ENCODE assay signal across 2 cellular contexts in the genomic region with DNA sequence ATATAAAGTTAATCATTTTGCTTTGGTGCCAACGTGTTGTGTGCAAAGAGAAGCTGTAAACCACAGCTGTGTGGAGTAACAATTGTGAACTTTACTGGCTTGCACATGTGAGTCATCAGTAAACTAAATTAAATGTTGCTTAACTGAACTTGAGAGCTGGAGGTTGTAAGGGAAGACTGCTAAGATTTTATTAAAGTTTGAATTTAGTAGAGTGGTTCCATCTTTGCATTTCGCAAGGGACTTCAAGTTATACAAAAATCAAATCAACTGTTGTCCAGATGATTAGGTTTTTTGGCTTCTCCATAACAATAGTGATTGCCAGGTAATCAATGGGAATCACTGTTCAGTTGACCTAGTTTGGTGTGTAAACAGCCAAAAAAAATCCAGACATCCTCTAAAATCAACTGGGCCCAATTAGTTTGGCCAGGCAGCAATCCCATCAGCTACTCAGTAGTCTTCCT.
TF ChIP-seq lines count a peak whose summit lies in the region.

No MANE protein-coding gene starts in this region.

TF ChIP-seq in HepG2, 621 proteins besides CTCF, POLR2A, EP300 and RAD21 (continued from another document and continues in another):
- peak; percentile 38; the same call in 1 of the 2 replicates for TF ChIP-seq FOXP4 (CRISPR knock-in tag; IDR thresholded peaks at IDR 0.05)
- no peak for TF ChIP-seq SOX6 (IDR thresholded peaks at IDR 0.05)
- peak; percentile 61 for TF ChIP-seq SOX6 (CRISPR knock-in tag; IDR thresholded peaks at IDR 0.05)
- no peak for TF ChIP-seq NCOR1 (IDR thresholded peaks at IDR 0.05; ENCODE audit: borderline replicate concordance, low read length)
- TF ChIP-seq SOX5 (CRISPR knock-in tag; IDR thresholded peaks at IDR 0.05; ENCODE audit: borderline replicate concordance) = peak; percentile 26; the same call in 1 of the 2 replicates
- no peak for TF ChIP-seq MAFK (conservative IDR thresholded peaks at IDR 0.05 in 1 of 2, IDR thresholded peaks at IDR 0.05 in 1 of 2; ENCODE audit: low read length in 2 of 2)
- 0 out of 2 replicates have a peak, but pooled peaks have one; percentile 27 for TF ChIP-seq MIXL1 (CRISPR knock-in tag; IDR thresholded peaks at IDR 0.05)
- 0 out of 2 replicates have a peak, but pooled peaks have one; percentile 52 for TF ChIP-seq TFAP4 (IDR thresholded peaks at IDR 0.05; ENCODE audit: borderline replicate concordance, low read depth)
- TF ChIP-seq FOSL1 (CRISPR knock-in tag; IDR thresholded peaks at IDR 0.05; ENCODE audit: borderline replicate concordance) = peak; percentile 48; the same call in 1 of the 2 replicates
- peak; percentile 92 for TF ChIP-seq FOSL2 (CRISPR knock-in tag; IDR thresholded peaks at IDR 0.05)
- peak; percentile 33; the same call in 1 of the 2 replicates for TF ChIP-seq HDAC1 (CRISPR knock-in tag; IDR thresholded peaks at IDR 0.05)
- no peak for TF ChIP-seq SOX13 (IDR thresholded peaks at IDR 0.05)
- peak in 1 of 2 experiments; percentile 37; a peak in 1 of 4 replicates for TF ChIP-seq SOX13 (CRISPR knock-in tag; conservative IDR thresholded peaks at IDR 0.05 in 1 of 2, IDR thresholded peaks at IDR 0.05 in 1 of 2)
- TF ChIP-seq, protein P1, sequence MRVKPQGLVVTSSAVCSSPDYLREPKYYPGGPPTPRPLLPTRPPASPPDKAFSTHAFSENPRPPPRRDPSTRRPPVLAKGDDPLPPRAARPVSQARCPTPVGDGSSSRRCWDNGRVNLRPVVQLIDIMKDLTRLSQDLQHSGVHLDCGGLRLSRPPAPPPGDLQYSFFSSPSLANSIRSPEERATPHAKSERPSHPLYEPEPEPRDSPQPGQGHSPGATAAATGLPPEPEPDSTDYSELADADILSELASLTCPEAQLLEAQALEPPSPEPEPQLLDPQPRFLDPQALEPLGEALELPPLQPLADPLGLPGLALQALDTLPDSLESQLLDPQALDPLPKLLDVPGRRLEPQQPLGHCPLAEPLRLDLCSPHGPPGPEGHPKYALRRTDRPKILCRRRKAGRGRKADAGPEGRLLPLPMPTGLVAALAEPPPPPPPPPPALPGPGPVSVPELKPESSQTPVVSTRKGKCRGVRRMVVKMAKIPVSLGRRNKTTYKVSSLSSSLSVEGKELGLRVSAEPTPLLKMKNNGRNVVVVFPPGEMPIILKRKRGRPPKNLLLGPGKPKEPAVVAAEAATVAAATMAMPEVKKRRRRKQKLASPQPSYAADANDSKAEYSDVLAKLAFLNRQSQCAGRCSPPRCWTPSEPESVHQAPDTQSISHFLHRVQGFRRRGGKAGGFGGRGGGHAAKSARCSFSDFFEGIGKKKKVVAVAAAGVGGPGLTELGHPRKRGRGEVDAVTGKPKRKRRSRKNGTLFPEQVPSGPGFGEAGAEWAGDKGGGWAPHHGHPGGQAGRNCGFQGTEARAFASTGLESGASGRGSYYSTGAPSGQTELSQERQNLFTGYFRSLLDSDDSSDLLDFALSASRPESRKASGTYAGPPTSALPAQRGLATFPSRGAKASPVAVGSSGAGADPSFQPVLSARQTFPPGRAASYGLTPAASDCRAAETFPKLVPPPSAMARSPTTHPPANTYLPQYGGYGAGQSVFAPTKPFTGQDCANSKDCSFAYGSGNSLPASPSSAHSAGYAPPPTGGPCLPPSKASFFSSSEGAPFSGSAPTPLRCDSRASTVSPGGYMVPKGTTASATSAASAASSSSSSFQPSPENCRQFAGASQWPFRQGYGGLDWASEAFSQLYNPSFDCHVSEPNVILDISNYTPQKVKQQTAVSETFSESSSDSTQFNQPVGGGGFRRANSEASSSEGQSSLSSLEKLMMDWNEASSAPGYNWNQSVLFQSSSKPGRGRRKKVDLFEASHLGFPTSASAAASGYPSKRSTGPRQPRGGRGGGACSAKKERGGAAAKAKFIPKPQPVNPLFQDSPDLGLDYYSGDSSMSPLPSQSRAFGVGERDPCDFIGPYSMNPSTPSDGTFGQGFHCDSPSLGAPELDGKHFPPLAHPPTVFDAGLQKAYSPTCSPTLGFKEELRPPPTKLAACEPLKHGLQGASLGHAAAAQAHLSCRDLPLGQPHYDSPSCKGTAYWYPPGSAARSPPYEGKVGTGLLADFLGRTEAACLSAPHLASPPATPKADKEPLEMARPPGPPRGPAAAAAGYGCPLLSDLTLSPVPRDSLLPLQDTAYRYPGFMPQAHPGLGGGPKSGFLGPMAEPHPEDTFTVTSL (CRISPR knock-in tag; IDR thresholded peaks at IDR 0.05; ENCODE audit: borderline replicate concordance) = peak; percentile 67; the same call in 1 of the 2 replicates
- no peak for TF ChIP-seq ZFP36 (IDR thresholded peaks at IDR 0.05; ENCODE audit: borderline replicate concordance, low read depth, low read length, partially characterized antibody)
- TF ChIP-seq ATF4 (CRISPR knock-in tag; IDR thresholded peaks at IDR 0.05) = peak in 1 of 2 experiments; percentile 44; a peak in 2 of 4 replicates
- peak; percentile 47; the same call in 1 of the 2 replicates for TF ChIP-seq RARA (CRISPR knock-in tag; IDR thresholded peaks at IDR 0.05)
- peak; percentile 33; the same call in 1 of the 2 replicates for TF ChIP-seq CEBPG (CRISPR knock-in tag; IDR thresholded peaks at IDR 0.05)

TF ChIP-seq in WTC11, 78 proteins besides CTCF, POLR2A, EP300 and RAD21 (continued from another document):
- TF ChIP-seq, protein P2, sequence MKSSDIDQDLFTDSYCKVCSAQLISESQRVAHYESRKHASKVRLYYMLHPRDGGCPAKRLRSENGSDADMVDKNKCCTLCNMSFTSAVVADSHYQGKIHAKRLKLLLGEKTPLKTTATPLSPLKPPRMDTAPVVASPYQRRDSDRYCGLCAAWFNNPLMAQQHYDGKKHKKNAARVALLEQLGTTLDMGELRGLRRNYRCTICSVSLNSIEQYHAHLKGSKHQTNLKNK (CRISPR knock-in tag; IDR thresholded peaks at IDR 0.05) = no peak
- TF ChIP-seq NR1H2 (CRISPR knock-in tag; IDR thresholded peaks at IDR 0.05) = no peak
- TF ChIP-seq, protein P3, sequence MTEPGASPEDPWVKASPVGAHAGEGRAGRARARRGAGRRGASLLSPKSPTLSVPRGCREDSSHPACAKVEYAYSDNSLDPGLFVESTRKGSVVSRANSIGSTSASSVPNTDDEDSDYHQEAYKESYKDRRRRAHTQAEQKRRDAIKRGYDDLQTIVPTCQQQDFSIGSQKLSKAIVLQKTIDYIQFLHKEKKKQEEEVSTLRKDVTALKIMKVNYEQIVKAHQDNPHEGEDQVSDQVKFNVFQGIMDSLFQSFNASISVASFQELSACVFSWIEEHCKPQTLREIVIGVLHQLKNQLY (CRISPR knock-in tag; IDR thresholded peaks at IDR 0.05) = no peak
- no peak for TF ChIP-seq ZNF138 (CRISPR knock-in tag; conservative IDR thresholded peaks at IDR 0.05)
- no peak for TF ChIP-seq ATF1 (CRISPR knock-in tag; IDR thresholded peaks at IDR 0.05)
- no peak for TF ChIP-seq ZNF423 (CRISPR knock-in tag; IDR thresholded peaks at IDR 0.05)
- no peak for TF ChIP-seq NR2C2 (CRISPR knock-in tag; IDR thresholded peaks at IDR 0.05)
- TF ChIP-seq CREM (CRISPR knock-in tag; IDR thresholded peaks at IDR 0.05) = no peak
- TF ChIP-seq, protein P4, sequence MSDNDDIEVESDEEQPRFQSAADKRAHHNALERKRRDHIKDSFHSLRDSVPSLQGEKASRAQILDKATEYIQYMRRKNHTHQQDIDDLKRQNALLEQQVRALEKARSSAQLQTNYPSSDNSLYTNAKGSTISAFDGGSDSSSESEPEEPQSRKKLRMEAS (CRISPR knock-in tag; IDR thresholded peaks at IDR 0.05) = no peak
- TF ChIP-seq TEAD1 (CRISPR knock-in tag; IDR thresholded peaks at IDR 0.05) = no peak
- TF ChIP-seq ZNF219 (CRISPR knock-in tag; IDR thresholded peaks at IDR 0.05; ENCODE audit: borderline replicate concordance) = no peak
- TF ChIP-seq, protein P5, sequence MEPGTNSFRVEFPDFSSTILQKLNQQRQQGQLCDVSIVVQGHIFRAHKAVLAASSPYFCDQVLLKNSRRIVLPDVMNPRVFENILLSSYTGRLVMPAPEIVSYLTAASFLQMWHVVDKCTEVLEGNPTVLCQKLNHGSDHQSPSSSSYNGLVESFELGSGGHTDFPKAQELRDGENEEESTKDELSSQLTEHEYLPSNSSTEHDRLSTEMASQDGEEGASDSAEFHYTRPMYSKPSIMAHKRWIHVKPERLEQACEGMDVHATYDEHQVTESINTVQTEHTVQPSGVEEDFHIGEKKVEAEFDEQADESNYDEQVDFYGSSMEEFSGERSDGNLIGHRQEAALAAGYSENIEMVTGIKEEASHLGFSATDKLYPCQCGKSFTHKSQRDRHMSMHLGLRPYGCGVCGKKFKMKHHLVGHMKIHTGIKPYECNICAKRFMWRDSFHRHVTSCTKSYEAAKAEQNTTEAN (CRISPR knock-in tag; IDR thresholded peaks at IDR 0.05) = no peak
